In genomic region chr9:135463140-135463539, GRCh38 we compare ENCODE assay signal across 16 cellular contexts. TPM values are rescaled to one million over a fixed set of nuclear protein-coding genes. Genes with fewer than 3 reads are reported as not detected.
DNase-seq lines count a peak whose midpoint lies in the region; ATAC-seq and TF ChIP-seq lines count a peak whose summit lies in the region.
"Had no signal": no experiment of that assay in that cellular context is flagged by ENCODE, and none has a peak within 500 bp of the region (broad histone marks: within the 10 kb centered on the region; RNA-seq: fewer than 3 reads in every experiment).

No MANE protein-coding gene starts in this region.

- peak overlapping the region; percentile 68 for H3K4me2 ChIP-seq in GM23248 (ENCODE audit: unreplicated experiment)
- no peak overlapping the region for H3K4me2 ChIP-seq in osteoblast (ENCODE audit: insufficient read depth, low read length)
- no peak overlapping the region for H3K4me2 ChIP-seq in Karpas-422 (ENCODE audit: low read depth, low read length, poor library complexity, severe bottlenecking)

- no peaks in the 10 kb centered on the region for H3K9me2 ChIP-seq in GM23248 (ENCODE audit: insufficient read depth)
- no peaks in the 10 kb centered on the region for H3K9me2 ChIP-seq in Karpas-422 (replicated peaks; ENCODE audit: insufficient read depth, low read length)

- H3K9ac ChIP-seq in GM23248 = no peak overlapping the region
- no peak overlapping the region for H3K9ac ChIP-seq in Karpas-422 (ENCODE audit: low read length)

- peaks cover 16% of the 10 kb centered on the region for H3K4me1 ChIP-seq in GM23248 (ENCODE audit: insufficient read depth)
- H3K4me1 ChIP-seq in osteoblast (ENCODE audit: insufficient read depth, low read length) = peaks cover 6% of the 10 kb centered on the region
- no peaks in the 10 kb centered on the region for H3K4me1 ChIP-seq in Karpas-422 (ENCODE audit: low read length)

- no peaks in the 10 kb centered on the region for H3K9me3 ChIP-seq in GM23248 (ENCODE audit: low read depth)
- H3K9me3 ChIP-seq in osteoblast (ENCODE audit: low read depth, low read length) = no peaks in the 10 kb centered on the region
- no peaks in the 10 kb centered on the region for H3K9me3 ChIP-seq in Karpas-422 (ENCODE audit: low read length)

- no peaks in the 10 kb centered on the region for H4K20me1 ChIP-seq in GM23248 (ENCODE audit: insufficient read depth)
- no peaks in the 10 kb centered on the region for H4K20me1 ChIP-seq in osteoblast (ENCODE audit: insufficient read depth, low read length)
- H4K20me1 ChIP-seq in Karpas-422 (ENCODE audit: insufficient read depth, low read depth, low read length) = no peaks in the 10 kb centered on the region

- 19 to 20% methylated on average over 3 of the region's 3 CpGs for WGBS in GM23248 (ENCODE audit: low coverage in 1 of 2, low lambda C conversion rate in 2 of 2, missing lambda C conversion rate in 2 of 2), 2 experiments

- ATAC-seq in HG03097 (IDR thresholded peaks at IDR 0.05; ENCODE audit: low FRiP score, unreplicated experiment) = no peak
- ATAC-seq: left colon, natural killer cell had no signal

- H3K4me3 ChIP-seq in GM23248 = no peak overlapping the region
- no peak overlapping the region for H3K4me3 ChIP-seq in brain microvascular endothelial cell (ENCODE audit: low read depth, low read length)
- no peak overlapping the region for H3K4me3 ChIP-seq in osteoblast (ENCODE audit: insufficient read depth, low read length)
- no peak overlapping the region for H3K4me3 ChIP-seq in Karpas-422 (ENCODE audit: low read length)

- H3F3A ChIP-seq in GM23248 (ENCODE audit: insufficient read depth) = peaks cover 13% of the 10 kb centered on the region; the same call in 1 of the 2 replicates

- H2AFZ ChIP-seq in GM23248 (no peak overlapping the region), osteoblast (ENCODE audit: low read length) (no peak overlapping the region), Karpas-422 (ENCODE audit: low read length) (no peak overlapping the region)

- no peaks in the 10 kb centered on the region for H3K79me2 ChIP-seq in GM23248 (ENCODE audit: insufficient read depth)
- no peaks in the 10 kb centered on the region for H3K79me2 ChIP-seq in osteoblast (ENCODE audit: insufficient read depth, low read length)
- no peaks in the 10 kb centered on the region for H3K79me2 ChIP-seq in Karpas-422 (ENCODE audit: low read length)

- H3K27ac ChIP-seq in GM23248 (peak overlapping the region; percentile 65), brain microvascular endothelial cell (no peak overlapping the region), osteoblast (ENCODE audit: low read depth, low read length) (no peak overlapping the region), Karpas-422 (ENCODE audit: low read length) (no peak overlapping the region)

- TF ChIP-seq CTCF in brain microvascular endothelial cell (IDR thresholded peaks at IDR 0.05; ENCODE audit: low read depth, low read length, missing control alignments) (no peak), osteoblast (IDR thresholded peaks at IDR 0.05; ENCODE audit: extremely low read depth, low read depth, low read length) (no peak)

- H3K27me3 ChIP-seq in GM23248 (replicated peaks; ENCODE audit: insufficient read depth) (no peaks in the 10 kb centered on the region), brain microvascular endothelial cell (replicated peaks) (no peaks in the 10 kb centered on the region), osteoblast (ENCODE audit: insufficient read depth, low read length) (no peaks in the 10 kb centered on the region), Karpas-422 (ENCODE audit: low read length) (no peaks in the 10 kb centered on the region)

- in situ Hi-C loops in GM23248 (cut with MboI) (no loop called here), brain microvascular endothelial cell (cut with HindIII; ENCODE audit: low pct_ligation_motif_present, low sequenced_read_pairs) (no loop called here)

- DNase-seq in GM23248 (peak; percentile 80), NCI-H226 (peak; percentile 55), brain microvascular endothelial cell (peak; percentile 28), osteoblast (ENCODE audit: insufficient read length, low spot score, missing footprints) (peak; percentile 85), Karpas-422 (no peak), DMS79 (lab: John Stamatoyannopoulos, UW) (no peak), NCI-H2081 (lab: John Stamatoyannopoulos, UW) (no peak)
- DNase-seq: activated CD4-positive, CD25-positive, alpha-beta regulatory T cell treated with anti-CD3 and anti-CD28 coated beads, Interleukin-2, amount 50 U/mL, for 72 hours; anterior cingulate cortex; CD8-positive, alpha-beta memory T cell; glutamatergic neuron; left colon; natural killer cell; NCI-H1436 had no signal

- H3K36me3 ChIP-seq in GM23248 (ENCODE audit: low read depth) (no peaks in the 10 kb centered on the region), brain microvascular endothelial cell (replicated peaks) (no peaks in the 10 kb centered on the region), osteoblast (ENCODE audit: insufficient read depth, low read length) (no peaks in the 10 kb centered on the region), Karpas-422 (ENCODE audit: insufficient read depth, low read length) (no peaks in the 10 kb centered on the region)

RNA-seq across cellular contexts. Expression of gene PPP1R26, which starts 16.4 kb away (rescaled TPM):
- 13.4 and 19.2 TPM in 2 replicates for total RNA-seq in GM23248 (2014; rRNA removed; shearing (Covaris generic))
- polyA plus RNA-seq in GM23248 (2016; fragmentation: Nextera tagmentation; extraction: Ambion mirVana) = 2.2 and 3.4 TPM in 2 replicates
- 9.4 and 10.5 TPM in 2 replicates for total RNA-seq in osteoblast
- 0.22 and 1.2 TPM in 2 replicates for total RNA-seq in Karpas-422 (2014; rRNA removed; shearing (Covaris generic); ENCODE audit: low replicate concordance)

RNA-seq across cellular contexts. Expression of gene MRPS2, which starts 37.3 kb away (rescaled TPM):
- total RNA-seq in GM23248 (2014; rRNA removed; shearing (Covaris generic)) = 32.2 and 45.3 TPM in 2 replicates
- polyA plus RNA-seq in GM23248 (2016; fragmentation: Nextera tagmentation; extraction: Ambion mirVana) = 51.7 and 55.3 TPM in 2 replicates
- total RNA-seq in osteoblast = 13.0 and 18.3 TPM in 2 replicates
- total RNA-seq in Karpas-422 (2014; rRNA removed; shearing (Covaris generic); ENCODE audit: low replicate concordance) = 47.9 and 51.9 TPM in 2 replicates

RNA-seq across cellular contexts. Expression of gene LCN1, which starts 58.1 kb away (rescaled TPM):
- total RNA-seq in GM23248 (2014; rRNA removed; shearing (Covaris generic)) = not detected in 2 replicates
- polyA plus RNA-seq in GM23248 (2016; fragmentation: Nextera tagmentation; extraction: Ambion mirVana) = not detected in 2 replicates
- not detected in 2 replicates for total RNA-seq in osteoblast
- total RNA-seq in Karpas-422 (2014; rRNA removed; shearing (Covaris generic); ENCODE audit: low replicate concordance) = not detected in 2 replicates
- total RNA-seq: CD8-positive, alpha-beta memory T cell; left colon; natural killer cell; skeletal muscle tissue had no signal
- polyA plus RNA-seq: CD8-positive, alpha-beta memory T cell had no signal

Comparison
In these comparisons a context has a peak if more than half of its experiments do, and no peak if none do; other contexts are left out.
1. DNase-seq: peak in GM23248 (single experiment), NCI-H226 (single experiment), brain microvascular endothelial cell (single experiment) and osteoblast (single experiment); none in Karpas-422 (single experiment), DMS79 (single experiment) and NCI-H2081 (0 of 2).